In the genomic region with DNA sequence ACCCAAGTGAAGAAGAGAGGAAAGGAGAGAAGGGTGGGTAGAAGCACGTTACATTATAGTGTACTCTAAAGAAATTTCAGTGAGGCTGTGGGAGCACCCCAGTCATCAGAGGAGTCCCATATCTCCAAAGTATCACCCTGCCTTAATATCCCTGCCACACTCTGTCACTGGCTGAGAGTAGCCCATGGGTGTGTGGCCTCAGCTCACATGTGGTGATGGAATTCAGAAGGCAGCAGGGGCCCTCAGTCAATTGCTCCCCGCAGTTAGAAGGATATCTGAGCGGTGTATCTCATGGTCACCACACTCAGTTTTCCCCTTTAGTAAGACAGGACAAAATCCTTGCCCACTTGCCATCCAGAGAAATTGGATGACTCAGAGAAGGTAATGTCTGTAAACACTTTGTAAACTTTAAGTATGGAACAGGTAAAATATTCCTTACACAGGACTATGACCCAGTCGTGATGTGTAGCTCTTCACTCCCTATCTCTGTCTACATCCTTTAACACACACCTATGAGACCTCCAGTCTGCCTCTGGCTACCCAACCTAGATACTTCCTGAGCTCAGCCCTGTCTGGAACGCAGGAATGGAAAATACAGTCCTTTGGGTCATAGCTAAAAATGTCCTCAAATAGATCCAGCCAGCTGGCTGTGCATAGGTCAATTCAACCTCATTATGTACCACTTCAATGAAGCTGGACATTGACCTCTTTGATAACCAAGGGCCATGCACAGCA, we compare ENCODE assay signal across 1 cellular context.
TF ChIP-seq lines count a peak whose summit lies in the region.

No MANE protein-coding gene starts in this region.

TF ChIP-seq in GM23338, 12 proteins besides CTCF, POLR2A, EP300 and RAD21 (continued from another document):
- TF ChIP-seq, protein P1, sequence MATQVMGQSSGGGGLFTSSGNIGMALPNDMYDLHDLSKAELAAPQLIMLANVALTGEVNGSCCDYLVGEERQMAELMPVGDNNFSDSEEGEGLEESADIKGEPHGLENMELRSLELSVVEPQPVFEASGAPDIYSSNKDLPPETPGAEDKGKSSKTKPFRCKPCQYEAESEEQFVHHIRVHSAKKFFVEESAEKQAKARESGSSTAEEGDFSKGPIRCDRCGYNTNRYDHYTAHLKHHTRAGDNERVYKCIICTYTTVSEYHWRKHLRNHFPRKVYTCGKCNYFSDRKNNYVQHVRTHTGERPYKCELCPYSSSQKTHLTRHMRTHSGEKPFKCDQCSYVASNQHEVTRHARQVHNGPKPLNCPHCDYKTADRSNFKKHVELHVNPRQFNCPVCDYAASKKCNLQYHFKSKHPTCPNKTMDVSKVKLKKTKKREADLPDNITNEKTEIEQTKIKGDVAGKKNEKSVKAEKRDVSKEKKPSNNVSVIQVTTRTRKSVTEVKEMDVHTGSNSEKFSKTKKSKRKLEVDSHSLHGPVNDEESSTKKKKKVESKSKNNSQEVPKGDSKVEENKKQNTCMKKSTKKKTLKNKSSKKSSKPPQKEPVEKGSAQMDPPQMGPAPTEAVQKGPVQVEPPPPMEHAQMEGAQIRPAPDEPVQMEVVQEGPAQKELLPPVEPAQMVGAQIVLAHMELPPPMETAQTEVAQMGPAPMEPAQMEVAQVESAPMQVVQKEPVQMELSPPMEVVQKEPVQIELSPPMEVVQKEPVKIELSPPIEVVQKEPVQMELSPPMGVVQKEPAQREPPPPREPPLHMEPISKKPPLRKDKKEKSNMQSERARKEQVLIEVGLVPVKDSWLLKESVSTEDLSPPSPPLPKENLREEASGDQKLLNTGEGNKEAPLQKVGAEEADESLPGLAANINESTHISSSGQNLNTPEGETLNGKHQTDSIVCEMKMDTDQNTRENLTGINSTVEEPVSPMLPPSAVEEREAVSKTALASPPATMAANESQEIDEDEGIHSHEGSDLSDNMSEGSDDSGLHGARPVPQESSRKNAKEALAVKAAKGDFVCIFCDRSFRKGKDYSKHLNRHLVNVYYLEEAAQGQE (IDR thresholded peaks at IDR 0.05; ENCODE audit: unreplicated experiment): no peak
- no peak for TF ChIP-seq STAT1 (IDR thresholded peaks at IDR 0.05; ENCODE audit: unreplicated experiment)
- TF ChIP-seq JUNB (IDR thresholded peaks at IDR 0.05; ENCODE audit: unreplicated experiment): no peak
TF ChIP-seq in GM23338: peak in this region for 0.
